Comparison of ENCODE assay signal across 1 cellular context in the genomic region with DNA sequence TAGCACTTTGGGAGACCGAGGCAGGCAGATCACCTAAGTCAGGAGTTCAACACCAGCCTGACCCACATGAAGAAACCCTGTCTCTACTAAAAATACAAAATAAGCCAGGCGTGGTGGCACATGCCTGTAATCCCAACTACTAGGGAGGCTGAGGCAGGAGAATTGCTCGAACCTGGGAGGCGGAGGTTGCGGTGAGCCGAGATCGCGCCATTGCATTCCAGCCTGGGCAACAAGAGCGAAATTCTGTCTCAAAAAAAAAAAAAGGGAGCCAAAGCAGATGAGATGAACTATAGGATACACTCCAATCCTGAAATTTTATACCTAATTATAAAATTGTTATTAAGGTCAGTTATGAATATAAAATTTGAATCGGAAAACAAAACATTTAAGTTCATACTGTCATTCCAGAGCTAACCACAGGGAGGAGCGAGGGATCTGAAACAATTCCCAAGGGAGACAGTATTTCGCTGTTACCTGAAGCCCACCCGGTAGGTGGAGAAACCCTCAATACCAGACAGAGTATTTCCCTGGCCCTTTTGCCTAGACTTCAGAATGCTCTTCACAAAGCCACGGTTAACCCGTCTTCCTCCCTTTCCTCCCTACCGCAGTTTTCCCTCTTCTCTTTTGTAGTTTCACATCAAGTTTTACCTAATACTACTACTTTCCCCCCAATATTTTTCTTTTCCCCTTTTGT.
TF ChIP-seq lines count a peak whose summit lies in the region.

No MANE protein-coding gene starts in this region.

TF ChIP-seq in HepG2, 621 proteins besides CTCF, POLR2A, EP300 and RAD21 (continued from another document and continues in another):
- TF ChIP-seq, protein P1, sequence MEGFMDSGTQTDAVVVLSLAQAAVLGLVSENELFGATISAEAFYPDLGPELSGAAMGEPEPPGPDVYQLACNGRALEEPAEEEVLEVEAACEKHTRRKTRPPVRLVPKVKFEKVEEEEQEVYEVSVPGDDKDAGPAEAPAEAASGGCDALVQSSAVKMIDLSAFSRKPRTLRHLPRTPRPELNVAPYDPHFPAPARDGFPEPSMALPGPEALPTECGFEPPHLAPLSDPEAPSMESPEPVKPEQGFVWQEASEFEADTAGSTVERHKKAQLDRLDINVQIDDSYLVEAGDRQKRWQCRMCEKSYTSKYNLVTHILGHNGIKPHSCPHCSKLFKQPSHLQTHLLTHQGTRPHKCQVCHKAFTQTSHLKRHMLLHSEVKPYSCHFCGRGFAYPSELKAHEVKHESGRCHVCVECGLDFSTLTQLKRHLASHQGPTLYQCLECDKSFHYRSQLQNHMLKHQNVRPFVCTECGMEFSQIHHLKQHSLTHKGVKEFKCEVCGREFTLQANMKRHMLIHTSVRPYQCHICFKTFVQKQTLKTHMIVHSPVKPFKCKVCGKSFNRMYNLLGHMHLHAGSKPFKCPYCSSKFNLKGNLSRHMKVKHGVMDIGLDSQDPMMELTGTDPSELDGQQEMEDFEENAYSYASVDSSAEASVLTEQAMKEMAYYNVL (CRISPR knock-in tag; IDR thresholded peaks at IDR 0.05; ENCODE audit: borderline replicate concordance): no peak
- TF ChIP-seq, protein P2, sequence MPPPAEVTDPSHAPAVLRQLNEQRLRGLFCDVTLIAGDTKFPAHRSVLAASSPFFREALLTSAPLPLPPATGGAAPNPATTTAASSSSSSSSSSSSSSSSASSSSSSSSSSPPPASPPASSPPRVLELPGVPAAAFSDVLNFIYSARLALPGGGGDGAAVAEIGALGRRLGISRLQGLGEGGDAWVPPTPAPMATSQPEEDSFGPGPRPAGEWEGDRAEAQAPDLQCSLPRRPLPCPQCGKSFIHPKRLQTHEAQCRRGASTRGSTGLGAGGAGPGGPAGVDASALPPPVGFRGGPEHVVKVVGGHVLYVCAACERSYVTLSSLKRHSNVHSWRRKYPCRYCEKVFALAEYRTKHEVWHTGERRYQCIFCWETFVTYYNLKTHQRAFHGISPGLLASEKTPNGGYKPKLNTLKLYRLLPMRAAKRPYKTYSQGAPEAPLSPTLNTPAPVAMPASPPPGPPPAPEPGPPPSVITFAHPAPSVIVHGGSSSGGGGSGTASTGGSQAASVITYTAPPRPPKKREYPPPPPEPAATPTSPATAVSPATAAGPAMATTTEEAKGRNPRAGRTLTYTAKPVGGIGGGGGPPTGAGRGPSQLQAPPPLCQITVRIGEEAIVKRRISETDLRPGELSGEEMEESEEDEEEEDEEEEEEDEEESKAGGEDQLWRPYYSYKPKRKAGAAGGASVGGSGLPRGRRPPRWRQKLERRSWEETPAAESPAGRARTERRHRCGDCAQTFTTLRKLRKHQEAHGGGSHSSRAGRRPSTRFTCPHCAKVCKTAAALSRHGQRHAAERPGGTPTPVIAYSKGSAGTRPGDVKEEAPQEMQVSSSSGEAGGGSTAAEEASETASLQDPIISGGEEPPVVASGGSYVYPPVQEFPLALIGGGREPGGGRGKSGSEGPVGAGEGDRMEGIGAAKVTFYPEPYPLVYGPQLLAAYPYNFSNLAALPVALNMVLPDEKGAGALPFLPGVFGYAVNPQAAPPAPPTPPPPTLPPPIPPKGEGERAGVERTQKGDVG (CRISPR knock-in tag; IDR thresholded peaks at IDR 0.05; ENCODE audit: borderline replicate concordance): peak; percentile 46; the same call in 1 of the 2 replicates
- TF ChIP-seq RCOR2 (CRISPR knock-in tag; IDR thresholded peaks at IDR 0.05): no peak
- TF ChIP-seq JUNB (CRISPR knock-in tag; IDR thresholded peaks at IDR 0.05; ENCODE audit: borderline replicate concordance): no peak
- TF ChIP-seq, protein P3, sequence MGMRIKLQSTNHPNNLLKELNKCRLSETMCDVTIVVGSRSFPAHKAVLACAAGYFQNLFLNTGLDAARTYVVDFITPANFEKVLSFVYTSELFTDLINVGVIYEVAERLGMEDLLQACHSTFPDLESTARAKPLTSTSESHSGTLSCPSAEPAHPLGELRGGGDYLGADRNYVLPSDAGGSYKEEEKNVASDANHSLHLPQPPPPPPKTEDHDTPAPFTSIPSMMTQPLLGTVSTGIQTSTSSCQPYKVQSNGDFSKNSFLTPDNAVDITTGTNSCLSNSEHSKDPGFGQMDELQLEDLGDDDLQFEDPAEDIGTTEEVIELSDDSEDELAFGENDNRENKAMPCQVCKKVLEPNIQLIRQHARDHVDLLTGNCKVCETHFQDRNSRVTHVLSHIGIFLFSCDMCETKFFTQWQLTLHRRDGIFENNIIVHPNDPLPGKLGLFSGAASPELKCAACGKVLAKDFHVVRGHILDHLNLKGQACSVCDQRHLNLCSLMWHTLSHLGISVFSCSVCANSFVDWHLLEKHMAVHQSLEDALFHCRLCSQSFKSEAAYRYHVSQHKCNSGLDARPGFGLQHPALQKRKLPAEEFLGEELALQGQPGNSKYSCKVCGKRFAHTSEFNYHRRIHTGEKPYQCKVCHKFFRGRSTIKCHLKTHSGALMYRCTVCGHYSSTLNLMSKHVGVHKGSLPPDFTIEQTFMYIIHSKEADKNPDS (CRISPR knock-in tag; IDR thresholded peaks at IDR 0.05): no peak
- TF ChIP-seq, protein P4, sequence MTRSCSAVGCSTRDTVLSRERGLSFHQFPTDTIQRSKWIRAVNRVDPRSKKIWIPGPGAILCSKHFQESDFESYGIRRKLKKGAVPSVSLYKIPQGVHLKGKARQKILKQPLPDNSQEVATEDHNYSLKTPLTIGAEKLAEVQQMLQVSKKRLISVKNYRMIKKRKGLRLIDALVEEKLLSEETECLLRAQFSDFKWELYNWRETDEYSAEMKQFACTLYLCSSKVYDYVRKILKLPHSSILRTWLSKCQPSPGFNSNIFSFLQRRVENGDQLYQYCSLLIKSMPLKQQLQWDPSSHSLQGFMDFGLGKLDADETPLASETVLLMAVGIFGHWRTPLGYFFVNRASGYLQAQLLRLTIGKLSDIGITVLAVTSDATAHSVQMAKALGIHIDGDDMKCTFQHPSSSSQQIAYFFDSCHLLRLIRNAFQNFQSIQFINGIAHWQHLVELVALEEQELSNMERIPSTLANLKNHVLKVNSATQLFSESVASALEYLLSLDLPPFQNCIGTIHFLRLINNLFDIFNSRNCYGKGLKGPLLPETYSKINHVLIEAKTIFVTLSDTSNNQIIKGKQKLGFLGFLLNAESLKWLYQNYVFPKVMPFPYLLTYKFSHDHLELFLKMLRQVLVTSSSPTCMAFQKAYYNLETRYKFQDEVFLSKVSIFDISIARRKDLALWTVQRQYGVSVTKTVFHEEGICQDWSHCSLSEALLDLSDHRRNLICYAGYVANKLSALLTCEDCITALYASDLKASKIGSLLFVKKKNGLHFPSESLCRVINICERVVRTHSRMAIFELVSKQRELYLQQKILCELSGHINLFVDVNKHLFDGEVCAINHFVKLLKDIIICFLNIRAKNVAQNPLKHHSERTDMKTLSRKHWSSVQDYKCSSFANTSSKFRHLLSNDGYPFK (CRISPR knock-in tag; IDR thresholded peaks at IDR 0.05; ENCODE audit: borderline replicate concordance): no peak
- TF ChIP-seq SIN3B (IDR thresholded peaks at IDR 0.05; ENCODE audit: low read length): no peak
- TF ChIP-seq, protein P5, sequence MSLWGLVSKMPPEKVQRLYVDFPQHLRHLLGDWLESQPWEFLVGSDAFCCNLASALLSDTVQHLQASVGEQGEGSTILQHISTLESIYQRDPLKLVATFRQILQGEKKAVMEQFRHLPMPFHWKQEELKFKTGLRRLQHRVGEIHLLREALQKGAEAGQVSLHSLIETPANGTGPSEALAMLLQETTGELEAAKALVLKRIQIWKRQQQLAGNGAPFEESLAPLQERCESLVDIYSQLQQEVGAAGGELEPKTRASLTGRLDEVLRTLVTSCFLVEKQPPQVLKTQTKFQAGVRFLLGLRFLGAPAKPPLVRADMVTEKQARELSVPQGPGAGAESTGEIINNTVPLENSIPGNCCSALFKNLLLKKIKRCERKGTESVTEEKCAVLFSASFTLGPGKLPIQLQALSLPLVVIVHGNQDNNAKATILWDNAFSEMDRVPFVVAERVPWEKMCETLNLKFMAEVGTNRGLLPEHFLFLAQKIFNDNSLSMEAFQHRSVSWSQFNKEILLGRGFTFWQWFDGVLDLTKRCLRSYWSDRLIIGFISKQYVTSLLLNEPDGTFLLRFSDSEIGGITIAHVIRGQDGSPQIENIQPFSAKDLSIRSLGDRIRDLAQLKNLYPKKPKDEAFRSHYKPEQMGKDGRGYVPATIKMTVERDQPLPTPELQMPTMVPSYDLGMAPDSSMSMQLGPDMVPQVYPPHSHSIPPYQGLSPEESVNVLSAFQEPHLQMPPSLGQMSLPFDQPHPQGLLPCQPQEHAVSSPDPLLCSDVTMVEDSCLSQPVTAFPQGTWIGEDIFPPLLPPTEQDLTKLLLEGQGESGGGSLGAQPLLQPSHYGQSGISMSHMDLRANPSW (CRISPR knock-in tag; IDR thresholded peaks at IDR 0.05; ENCODE audit: borderline replicate concordance): peak; percentile 78; the same call in 1 of the 2 replicates
- no peak for TF ChIP-seq MTF2 (CRISPR knock-in tag; IDR thresholded peaks at IDR 0.05; ENCODE audit: borderline replicate concordance)
- TF ChIP-seq MAFG (CRISPR knock-in tag; IDR thresholded peaks at IDR 0.05): no peak
- no peak for TF ChIP-seq GABPA (IDR thresholded peaks at IDR 0.05; ENCODE audit: low read depth, low read length)
- TF ChIP-seq GABPA (CRISPR knock-in tag; IDR thresholded peaks at IDR 0.05; ENCODE audit: low read depth): peak; percentile 19; the same call in 1 of the 2 replicates
- TF ChIP-seq, protein P6, sequence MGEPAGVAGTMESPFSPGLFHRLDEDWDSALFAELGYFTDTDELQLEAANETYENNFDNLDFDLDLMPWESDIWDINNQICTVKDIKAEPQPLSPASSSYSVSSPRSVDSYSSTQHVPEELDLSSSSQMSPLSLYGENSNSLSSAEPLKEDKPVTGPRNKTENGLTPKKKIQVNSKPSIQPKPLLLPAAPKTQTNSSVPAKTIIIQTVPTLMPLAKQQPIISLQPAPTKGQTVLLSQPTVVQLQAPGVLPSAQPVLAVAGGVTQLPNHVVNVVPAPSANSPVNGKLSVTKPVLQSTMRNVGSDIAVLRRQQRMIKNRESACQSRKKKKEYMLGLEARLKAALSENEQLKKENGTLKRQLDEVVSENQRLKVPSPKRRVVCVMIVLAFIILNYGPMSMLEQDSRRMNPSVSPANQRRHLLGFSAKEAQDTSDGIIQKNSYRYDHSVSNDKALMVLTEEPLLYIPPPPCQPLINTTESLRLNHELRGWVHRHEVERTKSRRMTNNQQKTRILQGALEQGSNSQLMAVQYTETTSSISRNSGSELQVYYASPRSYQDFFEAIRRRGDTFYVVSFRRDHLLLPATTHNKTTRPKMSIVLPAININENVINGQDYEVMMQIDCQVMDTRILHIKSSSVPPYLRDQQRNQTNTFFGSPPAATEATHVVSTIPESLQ (CRISPR knock-in tag; conservative IDR thresholded peaks at IDR 0.05): 0 out of 2 replicates have a peak, but pooled peaks have one; percentile 21
- TF ChIP-seq ATF7-NPFF (CRISPR knock-in tag; IDR thresholded peaks at IDR 0.05; ENCODE audit: low read depth): no peak
- TF ChIP-seq, protein P7, sequence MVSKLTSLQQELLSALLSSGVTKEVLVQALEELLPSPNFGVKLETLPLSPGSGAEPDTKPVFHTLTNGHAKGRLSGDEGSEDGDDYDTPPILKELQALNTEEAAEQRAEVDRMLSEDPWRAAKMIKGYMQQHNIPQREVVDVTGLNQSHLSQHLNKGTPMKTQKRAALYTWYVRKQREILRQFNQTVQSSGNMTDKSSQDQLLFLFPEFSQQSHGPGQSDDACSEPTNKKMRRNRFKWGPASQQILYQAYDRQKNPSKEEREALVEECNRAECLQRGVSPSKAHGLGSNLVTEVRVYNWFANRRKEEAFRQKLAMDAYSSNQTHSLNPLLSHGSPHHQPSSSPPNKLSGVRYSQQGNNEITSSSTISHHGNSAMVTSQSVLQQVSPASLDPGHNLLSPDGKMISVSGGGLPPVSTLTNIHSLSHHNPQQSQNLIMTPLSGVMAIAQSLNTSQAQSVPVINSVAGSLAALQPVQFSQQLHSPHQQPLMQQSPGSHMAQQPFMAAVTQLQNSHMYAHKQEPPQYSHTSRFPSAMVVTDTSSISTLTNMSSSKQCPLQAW (CRISPR knock-in tag; IDR thresholded peaks at IDR 0.05): no peak
- TF ChIP-seq, protein P8, sequence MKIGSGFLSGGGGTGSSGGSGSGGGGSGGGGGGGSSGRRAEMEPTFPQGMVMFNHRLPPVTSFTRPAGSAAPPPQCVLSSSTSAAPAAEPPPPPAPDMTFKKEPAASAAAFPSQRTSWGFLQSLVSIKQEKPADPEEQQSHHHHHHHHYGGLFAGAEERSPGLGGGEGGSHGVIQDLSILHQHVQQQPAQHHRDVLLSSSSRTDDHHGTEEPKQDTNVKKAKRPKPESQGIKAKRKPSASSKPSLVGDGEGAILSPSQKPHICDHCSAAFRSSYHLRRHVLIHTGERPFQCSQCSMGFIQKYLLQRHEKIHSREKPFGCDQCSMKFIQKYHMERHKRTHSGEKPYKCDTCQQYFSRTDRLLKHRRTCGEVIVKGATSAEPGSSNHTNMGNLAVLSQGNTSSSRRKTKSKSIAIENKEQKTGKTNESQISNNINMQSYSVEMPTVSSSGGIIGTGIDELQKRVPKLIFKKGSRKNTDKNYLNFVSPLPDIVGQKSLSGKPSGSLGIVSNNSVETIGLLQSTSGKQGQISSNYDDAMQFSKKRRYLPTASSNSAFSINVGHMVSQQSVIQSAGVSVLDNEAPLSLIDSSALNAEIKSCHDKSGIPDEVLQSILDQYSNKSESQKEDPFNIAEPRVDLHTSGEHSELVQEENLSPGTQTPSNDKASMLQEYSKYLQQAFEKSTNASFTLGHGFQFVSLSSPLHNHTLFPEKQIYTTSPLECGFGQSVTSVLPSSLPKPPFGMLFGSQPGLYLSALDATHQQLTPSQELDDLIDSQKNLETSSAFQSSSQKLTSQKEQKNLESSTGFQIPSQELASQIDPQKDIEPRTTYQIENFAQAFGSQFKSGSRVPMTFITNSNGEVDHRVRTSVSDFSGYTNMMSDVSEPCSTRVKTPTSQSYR (CRISPR knock-in tag; IDR thresholded peaks at IDR 0.05; ENCODE audit: borderline replicate concordance): no peak
- no peak for TF ChIP-seq ZMYM2 (CRISPR knock-in tag; IDR thresholded peaks at IDR 0.05)
- TF ChIP-seq ZSCAN22 (CRISPR knock-in tag; IDR thresholded peaks at IDR 0.05): no peak
- TF ChIP-seq HOXA9 (CRISPR knock-in tag; IDR thresholded peaks at IDR 0.05; ENCODE audit: borderline replicate concordance): no peak
- TF ChIP-seq RXRA (CRISPR knock-in tag; IDR thresholded peaks at IDR 0.05): 0 out of 2 replicates have a peak, but pooled peaks have one; percentile 15
- peak; percentile 26 for TF ChIP-seq GABPB1 (CRISPR knock-in tag; IDR thresholded peaks at IDR 0.05)
- TF ChIP-seq TRIM24 (CRISPR knock-in tag; IDR thresholded peaks at IDR 0.05): no peak
- TF ChIP-seq SCMH1 (CRISPR knock-in tag; IDR thresholded peaks at IDR 0.05; ENCODE audit: borderline replicate concordance): no peak
- no peak for TF ChIP-seq KLF12 (CRISPR knock-in tag; IDR thresholded peaks at IDR 0.05; ENCODE audit: borderline replicate concordance)
- TF ChIP-seq BHLHE40 (IDR thresholded peaks at IDR 0.05; ENCODE audit: low read length): no peak
- no peak for TF ChIP-seq ZNF20 (CRISPR knock-in tag; IDR thresholded peaks at IDR 0.05)
- TF ChIP-seq KMT2B (CRISPR knock-in tag; IDR thresholded peaks at IDR 0.05): 0 out of 2 replicates have a peak, but pooled peaks have one; percentile 33
- TF ChIP-seq KDM3A (CRISPR knock-in tag; IDR thresholded peaks at IDR 0.05; ENCODE audit: low read depth): no peak
- TF ChIP-seq SIN3A (IDR thresholded peaks at IDR 0.05; ENCODE audit: borderline replicate concordance, low read depth, low read length): no peak
- no peak for TF ChIP-seq MAF1 (CRISPR knock-in tag; IDR thresholded peaks at IDR 0.05; ENCODE audit: borderline replicate concordance)
- TF ChIP-seq ZNF558 (CRISPR knock-in tag; IDR thresholded peaks at IDR 0.05; ENCODE audit: borderline replicate concordance): no peak
- no peak for TF ChIP-seq PAX8 (CRISPR knock-in tag; IDR thresholded peaks at IDR 0.05; ENCODE audit: borderline replicate concordance)
- no peak; the same call in 1 of the 2 replicates for TF ChIP-seq TGIF2 (CRISPR knock-in tag; IDR thresholded peaks at IDR 0.05)
- TF ChIP-seq IRF2 (CRISPR knock-in tag; IDR thresholded peaks at IDR 0.05): peak; percentile 65; the same call in 1 of the 2 replicates
- TF ChIP-seq MIER3 (CRISPR knock-in tag; IDR thresholded peaks at IDR 0.05; ENCODE audit: borderline replicate concordance): no peak
- TF ChIP-seq NR2C2 (CRISPR knock-in tag; IDR thresholded peaks at IDR 0.05; ENCODE audit: borderline replicate concordance): no peak
- no peak for TF ChIP-seq ZNF274 (CRISPR knock-in tag; IDR thresholded peaks at IDR 0.05)
- TF ChIP-seq CBX5 (CRISPR knock-in tag; IDR thresholded peaks at IDR 0.05; ENCODE audit: borderline replicate concordance): no peak
